9 cellular contexts compared by ENCODE assay signal in the genomic region with DNA sequence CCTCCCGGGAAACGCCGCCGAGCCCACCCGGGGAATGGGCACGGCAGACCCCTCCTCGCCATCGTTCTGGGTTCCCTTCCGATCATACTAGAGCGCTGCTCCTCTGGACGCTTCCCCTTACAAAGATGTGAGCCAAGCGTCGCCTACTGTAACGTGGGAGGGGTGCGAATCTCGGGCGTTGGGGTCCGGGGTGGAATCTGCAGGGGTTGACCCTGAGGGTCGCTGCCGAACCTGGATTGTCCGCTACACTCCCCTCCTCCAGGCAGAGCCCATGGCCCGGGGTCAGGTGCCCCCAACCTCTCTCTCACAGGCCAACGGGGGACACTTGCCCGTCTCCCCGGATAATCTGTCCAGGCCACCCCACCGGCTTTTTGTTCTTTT. TPM values are rescaled to one million over a fixed set of nuclear protein-coding genes. Genes with fewer than 3 reads are reported as not detected.
A peak's percentile ranks its signal among the peaks of the same experiment; 100 is the strongest.
DNase-seq lines count a peak whose midpoint lies in the region; ATAC-seq and TF ChIP-seq lines count a peak whose summit lies in the region.
"Had no signal": no experiment of that assay in that cellular context is flagged by ENCODE, and none has a peak within 500 bp of the region (broad histone marks: within the 10 kb centered on the region; RNA-seq: fewer than 3 reads in every experiment).

No MANE protein-coding gene starts in this region.

- H3K4me2 ChIP-seq in GM23248 (ENCODE audit: unreplicated experiment), result peak overlapping the region; percentile 61

- CTCF ChIA-PET in WTC11 (lab: Charles Lee), result no interaction called here

- no peaks in the 10 kb centered on the region for H3F3A ChIP-seq in GM23248 (ENCODE audit: insufficient read depth)

- 12 to 30% methylated on average over 5 to 16 of the region's 26 CpGs for WGBS in GM23248 (ENCODE audit: low coverage in 1 of 2, low lambda C conversion rate in 2 of 2, missing lambda C conversion rate in 2 of 2), 2 experiments
- WGBS in gastroesophageal sphincter (ENCODE audit: low coverage in 1 of 2), 2 donors, result 18% methylated on average over 8 of the region's 26 CpGs; no CpG with 5 or more reads in 1 of the 2 donors

- POLR2A ChIA-PET in WTC11 (lab: Charles Lee), result no interaction called here

- H3K27me3 Mint-ChIP-seq in WTC11 (ENCODE audit: low read depth), result peaks cover 27% of the 10 kb centered on the region

- peak overlapping the region; percentile 68; the same call in 1 of the 2 replicates for H3K27ac Mint-ChIP-seq in WTC11

- H3K79me2 ChIP-seq in GM23248 (ENCODE audit: insufficient read depth), result peaks cover 89% of the 10 kb centered on the region

- H3K4me1 Mint-ChIP-seq in WTC11, result peaks cover 78% of the 10 kb centered on the region

- H3K9me2 ChIP-seq in GM23248 (ENCODE audit: insufficient read depth), result no peaks in the 10 kb centered on the region

- H3K9ac ChIP-seq in GM23248, result peak overlapping the region; percentile 50

- H3K9me3 Mint-ChIP-seq in WTC11, result no peaks in the 10 kb centered on the region

- no peaks in the 10 kb centered on the region for H3K36me3 ChIP-seq in GM23248 (ENCODE audit: low read depth)
- no peaks in the 10 kb centered on the region for H3K36me3 ChIP-seq in gastroesophageal sphincter

- no peak overlapping the region for H2AFZ ChIP-seq in GM23248

- peak overlapping the region; percentile 68 for H3K4me3 Mint-ChIP-seq in WTC11

- no peak for TF ChIP-seq EP300 in gastroesophageal sphincter (IDR thresholded peaks at IDR 0.05)

- intact Hi-C loops in left colon (cut with DNase I, micrococcal nuclease), result loop anchor here in 1 of 2 donors (10.0 kb wide), 1 partner anchor 391 kb away; no protein-coding TSS in a partner anchor

- H3K4me1 ChIP-seq in GM23248 (ENCODE audit: insufficient read depth) (peaks cover 7% of the 10 kb centered on the region), gastroesophageal sphincter (peaks cover 0 to 83% (median 9%) of the 10 kb centered on the region in 3 donors)

- ATAC-seq in WTC11 (no peak), gastroesophageal sphincter (no peak), left colon (no peak)

- in situ Hi-C loops in GM23248 (cut with MboI), result no loop called here

- no peaks in the 10 kb centered on the region for H3K9me3 ChIP-seq in GM23248 (ENCODE audit: low read depth)
- no peaks in the 10 kb centered on the region for H3K9me3 ChIP-seq in gastroesophageal sphincter

- no peak for TF ChIP-seq CTCF in WTC11 (IDR thresholded peaks at IDR 0.05)
- TF ChIP-seq CTCF in gastroesophageal sphincter (IDR thresholded peaks at IDR 0.05), result no peak
- TF ChIP-seq CTCF in retinal pigment epithelial cell (conservative IDR thresholded peaks at IDR 0.05; ENCODE audit: low read depth, low read length), result no peak

- TF ChIP-seq POLR2A in gastroesophageal sphincter (IDR thresholded peaks at IDR 0.05), result no peak

- no peaks in the 10 kb centered on the region for H3K36me3 Mint-ChIP-seq in WTC11

- DNase-seq in GM23248, result no peak
- DNase-seq in WTC11 (ENCODE audit: low spot score), result no peak
- DNase-seq in retinal pigment epithelial cell (ENCODE audit: low read depth), result no peak
- DNase-seq in stimulated activated CD4-positive, alpha-beta T cell treated with anti-CD3 and anti-CD28 coated beads, Interleukin-2, amount 100 ng/mL, for 48 hours, result no peak
- no peak for DNase-seq in left colon
- DNase-seq in GM19238 (ENCODE audit: insufficient read length, low spot score), result no peak
- DNase-seq in NCI-H446 (lab: John Stamatoyannopoulos, UW), result no peak
- DNase-seq: NCI-H226 had no signal

- no peak overlapping the region for H3K27ac ChIP-seq in GM23248
- H3K27ac ChIP-seq in gastroesophageal sphincter, result peak overlapping the region in 2 of 4 donors; percentile 35 to 59

- H4K20me1 ChIP-seq in GM23248 (ENCODE audit: insufficient read depth), result no peaks in the 10 kb centered on the region

- no peaks in the 10 kb centered on the region for H3K27me3 ChIP-seq in GM23248 (replicated peaks; ENCODE audit: insufficient read depth)
- no peaks in the 10 kb centered on the region for H3K27me3 ChIP-seq in gastroesophageal sphincter

- H3K4me3 ChIP-seq in GM23248 (peak overlapping the region; percentile 62), gastroesophageal sphincter (peak overlapping the region; percentile 28 to 51), retinal pigment epithelial cell (ENCODE audit: low read length) (peak overlapping the region; percentile 31)

TF ChIP-seq in WTC11, 78 proteins besides CTCF, POLR2A, EP300 and RAD21:
- no peak for TF ChIP-seq NFYB (CRISPR knock-in tag; conservative IDR thresholded peaks at IDR 0.05; ENCODE audit: low read depth)
- TF ChIP-seq RELA (CRISPR knock-in tag; IDR thresholded peaks at IDR 0.05; ENCODE audit: borderline replicate concordance), result no peak
- no peak for TF ChIP-seq HMGA2 (CRISPR knock-in tag; IDR thresholded peaks at IDR 0.05)
- no peak for TF ChIP-seq FOXP1 (CRISPR knock-in tag; IDR thresholded peaks at IDR 0.05; ENCODE audit: borderline replicate concordance)
- TF ChIP-seq, protein P1, sequence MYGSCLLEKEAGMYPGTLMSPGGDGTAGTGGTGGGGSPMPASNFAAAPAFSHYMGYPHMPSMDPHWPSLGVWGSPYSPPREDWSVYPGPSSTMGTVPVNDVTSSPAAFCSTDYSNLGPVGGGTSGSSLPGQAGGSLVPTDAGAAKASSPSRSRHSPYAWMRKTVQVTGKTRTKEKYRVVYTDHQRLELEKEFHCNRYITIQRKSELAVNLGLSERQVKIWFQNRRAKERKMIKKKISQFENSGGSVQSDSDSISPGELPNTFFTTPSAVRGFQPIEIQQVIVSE (CRISPR knock-in tag; IDR thresholded peaks at IDR 0.05; ENCODE audit: borderline replicate concordance), result no peak
- no peak for TF ChIP-seq NFATC4 (CRISPR knock-in tag; IDR thresholded peaks at IDR 0.05)
- no peak for TF ChIP-seq ZBTB43 (CRISPR knock-in tag; IDR thresholded peaks at IDR 0.05)
- TF ChIP-seq, protein P2, sequence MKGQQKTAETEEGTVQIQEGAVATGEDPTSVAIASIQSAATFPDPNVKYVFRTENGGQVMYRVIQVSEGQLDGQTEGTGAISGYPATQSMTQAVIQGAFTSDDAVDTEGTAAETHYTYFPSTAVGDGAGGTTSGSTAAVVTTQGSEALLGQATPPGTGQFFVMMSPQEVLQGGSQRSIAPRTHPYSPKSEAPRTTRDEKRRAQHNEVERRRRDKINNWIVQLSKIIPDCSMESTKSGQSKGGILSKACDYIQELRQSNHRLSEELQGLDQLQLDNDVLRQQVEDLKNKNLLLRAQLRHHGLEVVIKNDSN (CRISPR knock-in tag; IDR thresholded peaks at IDR 0.05), result no peak
- TF ChIP-seq, protein P3, sequence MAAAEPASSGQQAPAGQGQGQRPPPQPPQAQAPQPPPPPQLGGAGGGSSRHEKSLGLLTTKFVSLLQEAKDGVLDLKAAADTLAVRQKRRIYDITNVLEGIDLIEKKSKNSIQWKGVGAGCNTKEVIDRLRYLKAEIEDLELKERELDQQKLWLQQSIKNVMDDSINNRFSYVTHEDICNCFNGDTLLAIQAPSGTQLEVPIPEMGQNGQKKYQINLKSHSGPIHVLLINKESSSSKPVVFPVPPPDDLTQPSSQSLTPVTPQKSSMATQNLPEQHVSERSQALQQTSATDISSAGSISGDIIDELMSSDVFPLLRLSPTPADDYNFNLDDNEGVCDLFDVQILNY (CRISPR knock-in tag; IDR thresholded peaks at IDR 0.05), result no peak
- TF ChIP-seq, protein P4, sequence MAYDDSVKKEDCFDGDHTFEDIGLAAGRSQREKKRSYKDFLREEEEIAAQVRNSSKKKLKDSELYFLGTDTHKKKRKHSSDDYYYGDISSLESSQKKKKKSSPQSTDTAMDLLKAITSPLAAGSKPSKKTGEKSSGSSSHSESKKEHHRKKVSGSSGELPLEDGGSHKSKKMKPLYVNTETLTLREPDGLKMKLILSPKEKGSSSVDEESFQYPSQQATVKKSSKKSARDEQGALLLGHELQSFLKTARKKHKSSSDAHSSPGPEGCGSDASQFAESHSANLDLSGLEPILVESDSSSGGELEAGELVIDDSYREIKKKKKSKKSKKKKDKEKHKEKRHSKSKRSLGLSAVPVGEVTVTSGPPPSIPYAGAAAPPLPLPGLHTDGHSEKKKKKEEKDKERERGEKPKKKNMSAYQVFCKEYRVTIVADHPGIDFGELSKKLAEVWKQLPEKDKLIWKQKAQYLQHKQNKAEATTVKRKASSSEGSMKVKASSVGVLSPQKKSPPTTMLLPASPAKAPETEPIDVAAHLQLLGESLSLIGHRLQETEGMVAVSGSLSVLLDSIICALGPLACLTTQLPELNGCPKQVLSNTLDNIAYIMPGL (CRISPR knock-in tag; IDR thresholded peaks at IDR 0.05), result no peak
- TF ChIP-seq TP53 (CRISPR knock-in tag; IDR thresholded peaks at IDR 0.05), result no peak

RNA-seq across cellular contexts. Expression of gene BCOR, which starts 13.8 kb away (rescaled TPM):
- 17.6 and 19.7 TPM in 2 replicates for total RNA-seq in GM23248 (2014; rRNA removed; shearing (Covaris generic))
- 9.1 and 10.2 TPM in 2 replicates for polyA plus RNA-seq in GM23248 (2016; fragmentation: Nextera tagmentation; extraction: Ambion mirVana)
- 41.1 to 44.5 TPM (median 43.1 TPM) in 3 replicates for total RNA-seq in WTC11 (2021)
- 10 to 100 TPM; 18.4 to 27.4 (median 21.4) TPM for total RNA-seq in gastroesophageal sphincter
- total RNA-seq in left colon, result 10 to 100 TPM; 19.0 to 24.4 TPM
